15 cellular contexts compared by ENCODE assay signal in genomic region chr21:44005071-44005470, GRCh38.
"Had no signal": no experiment of that assay in that cellular context is flagged by ENCODE, and none has a peak within 500 bp of the region (broad histone marks: within the 10 kb centered on the region; RNA-seq: fewer than 3 reads in every experiment).

No MANE protein-coding gene starts in this region.

- ATAC-seq: activated CD4-positive, alpha-beta T cell treated with anti-CD3 and anti-CD28 coated beads for 36 hours; body of pancreas; naive thymus-derived CD8-positive, alpha-beta T cell; stimulated activated naive B cell treated with anti-CD40 and anti-IgM and Interleukin-4, amounts not matched to agents 10 μg/mL and 1 μg/mL and 100 μg/mL, for 72 hours had no signal

- DNase-seq: activated CD4-positive, alpha-beta T cell treated with anti-CD3 and anti-CD28 coated beads for 36 hours; activated CD4-positive, alpha-beta T cell treated with anti-CD3 and anti-CD28 coated beads, Interleukin-2, amount 50 U/mL, for 48 hours; activated gamma-delta T cell treated with Interleukin-2 at 50 U/mL for 16 hours; activated naive CD8-positive, alpha-beta T cell treated with anti-CD3 and anti-CD28 coated beads for 36 hours; amniotic stem cell; body of pancreas; endodermal cell; foreskin fibroblast; mesendoderm; naive thymus-derived CD8-positive, alpha-beta T cell; stimulated activated naive B cell treated with anti-CD40 and anti-IgM and Interleukin-4, amounts not matched to agents 10 μg/mL and 1 μg/mL and 100 μg/mL, for 72 hours had no signal

- H3K4me3 Mint-ChIP-seq: activated CD4-positive, alpha-beta T cell treated with anti-CD3 and anti-CD28 coated beads for 36 hours; activated naive CD8-positive, alpha-beta T cell treated with anti-CD3 and anti-CD28 coated beads for 36 hours; endodermal cell; naive thymus-derived CD8-positive, alpha-beta T cell; stimulated activated naive B cell treated with anti-CD40 and anti-IgM and Interleukin-4, amounts not matched to agents 10 μg/mL and 1 μg/mL and 100 μg/mL, for 72 hours; T-helper 2 cell treated with Interferon-gamma antibody and Interleukin-4, amounts not matched to agents 5 μg/mL and 100 μg/mL, for 36 hours had no signal

- H3K27me3 ChIP-seq: body of pancreas, ovary had no signal

- H3K9me3 Mint-ChIP-seq: activated naive CD8-positive, alpha-beta T cell treated with anti-CD3 and anti-CD28 coated beads for 36 hours; endodermal cell; naive thymus-derived CD8-positive, alpha-beta T cell; stimulated activated naive B cell treated with anti-CD40 and anti-IgM and Interleukin-4, amounts not matched to agents 10 μg/mL and 1 μg/mL and 100 μg/mL, for 72 hours; T-helper 2 cell treated with Interferon-gamma antibody and Interleukin-4, amounts not matched to agents 5 μg/mL and 100 μg/mL, for 36 hours had no signal

- H3K4me1 ChIP-seq: body of pancreas had no signal

- H3K4me1 Mint-ChIP-seq: activated CD4-positive, alpha-beta T cell treated with anti-CD3 and anti-CD28 coated beads for 36 hours; stimulated activated naive B cell treated with anti-CD40 and anti-IgM and Interleukin-4, amounts not matched to agents 10 μg/mL and 1 μg/mL and 100 μg/mL, for 72 hours had no signal

- H3K27ac ChIP-seq: ovary had no signal

- H3K27me3 Mint-ChIP-seq: activated CD4-positive, alpha-beta T cell treated with anti-CD3 and anti-CD28 coated beads for 36 hours; activated naive CD8-positive, alpha-beta T cell treated with anti-CD3 and anti-CD28 coated beads for 36 hours; naive thymus-derived CD8-positive, alpha-beta T cell; stimulated activated naive B cell treated with anti-CD40 and anti-IgM and Interleukin-4, amounts not matched to agents 10 μg/mL and 1 μg/mL and 100 μg/mL, for 72 hours had no signal

- H3K4me3 ChIP-seq: body of pancreas, ovary had no signal

- H3K9me3 ChIP-seq: body of pancreas, ovary had no signal

- FAIRE-seq: keratinocyte, TTC549 had no signal

- H3K36me3 ChIP-seq: ovary had no signal

- H3K27ac Mint-ChIP-seq: activated CD4-positive, alpha-beta T cell treated with anti-CD3 and anti-CD28 coated beads for 36 hours; activated naive CD8-positive, alpha-beta T cell treated with anti-CD3 and anti-CD28 coated beads for 36 hours; endodermal cell; stimulated activated naive B cell treated with anti-CD40 and anti-IgM and Interleukin-4, amounts not matched to agents 10 μg/mL and 1 μg/mL and 100 μg/mL, for 72 hours; T-helper 2 cell treated with Interferon-gamma antibody and Interleukin-4, amounts not matched to agents 5 μg/mL and 100 μg/mL, for 36 hours had no signal

- H3K36me3 Mint-ChIP-seq: activated naive CD8-positive, alpha-beta T cell treated with anti-CD3 and anti-CD28 coated beads for 36 hours; naive thymus-derived CD8-positive, alpha-beta T cell had no signal
